In the genomic region with DNA sequence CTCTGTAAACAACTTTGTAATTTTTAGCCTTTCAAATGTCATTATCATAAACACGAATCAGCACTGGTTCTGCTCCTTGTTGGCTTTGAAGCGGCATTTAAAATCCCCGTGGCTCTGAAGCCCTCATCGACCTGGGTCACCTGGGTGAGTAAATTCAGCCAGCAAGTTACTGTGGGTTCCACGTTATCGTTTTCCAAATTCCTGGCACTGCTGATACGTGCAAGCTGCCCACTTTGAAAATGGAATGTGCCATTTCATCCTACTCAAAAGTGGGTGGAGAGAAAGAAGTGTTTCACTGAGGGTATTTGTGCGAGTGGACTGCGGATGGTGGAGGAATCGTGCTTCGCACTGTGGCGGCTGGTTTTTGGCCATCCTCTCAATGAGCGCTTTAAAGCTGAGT, we compare ENCODE assay signal across 23 cellular contexts.
"Had no signal": no experiment of that assay in that cellular context is flagged by ENCODE, and none has a peak within 500 bp of the region (broad histone marks: within the 10 kb centered on the region; RNA-seq: fewer than 3 reads in every experiment).

No MANE protein-coding gene starts in this region.

- H3K4me1 ChIP-seq: prostate gland, right lobe of liver, transverse colon had no signal

- ATAC-seq: activated CD4-positive, CD25-positive, alpha-beta regulatory T cell treated with anti-CD3 and anti-CD28 coated beads, Interleukin-2, amount 50 U/mL, for 24 hours; activated CD8-positive, alpha-beta T cell treated with anti-CD3 and anti-CD28 coated beads for 36 hours; left lobe of liver; right lobe of liver; stimulated activated effector memory CD8-positive, alpha-beta T cell treated with anti-CD3 and anti-CD28 coated beads, Interleukin-12 subunit alpha, Interleukin-12 subunit beta, amount 100 ng/mL, for 72 hours; stimulated activated naive CD8-positive, alpha-beta T cell treated with anti-CD3 and anti-CD28 coated beads, Interleukin-15, amount 100 ng/mL, for 72 hours had no signal

- H3K36me3 ChIP-seq: neural progenitor cell, ovary, prostate gland, right lobe of liver, transverse colon, vagina had no signal

- H3K27me3 ChIP-seq: neural progenitor cell, ovary, right lobe of liver, transverse colon, vagina had no signal

- H3K27ac ChIP-seq: neural progenitor cell, ovary, prostate gland, right lobe of liver, transverse colon, vagina, VCaP had no signal

- H3K4me3 ChIP-seq: neural progenitor cell, ovary, prostate gland, right lobe of liver, transverse colon, vagina had no signal

- DNase-seq: activated CD4-positive, alpha-beta T cell treated with anti-CD3 and anti-CD28 coated beads, Interleukin-2, amount 10 ng/mL, durations not matched to agents 7 days and 5 days; activated CD8-positive, alpha-beta T cell treated with anti-CD3 and anti-CD28 coated beads for 36 hours; activated gamma-delta T cell treated with Interleukin-2 at 50 U/mL for 16 hours; activated T-cell treated with anti-CD3 and anti-CD28 coated beads, Interleukin-2, amount 50 U/mL, for 1 hour; aorta; caudate nucleus; effector memory CD4-positive, alpha-beta T cell; foreskin melanocyte; kidney; naive B cell; ovary; right lobe of liver; small intestine; stimulated activated CD4-positive, alpha-beta T cell treated with anti-CD3 and anti-CD28 coated beads, Interleukin-2, amount 100 ng/mL, for 24 hours; stimulated activated naive CD8-positive, alpha-beta T cell treated with anti-CD3 and anti-CD28 coated beads, Interleukin-15, amount 100 ng/mL, for 72 hours; transverse colon had no signal

- H3K9me3 ChIP-seq: ovary, prostate gland, right lobe of liver, transverse colon, vagina had no signal
